Comparison of ENCODE assay signal across 8 cellular contexts in genomic region chr6:16130932-16131387, GRCh38. TPM values are rescaled to one million over a fixed set of nuclear protein-coding genes. Genes with fewer than 3 reads are reported as not detected.
DNase-seq lines count a peak whose midpoint lies in the region; ATAC-seq and TF ChIP-seq lines count a peak whose summit lies in the region.

No MANE protein-coding gene starts in this region.

- no peaks in the 10 kb centered on the region for H3K27me3 ChIP-seq in effector memory CD4-positive, alpha-beta T cell (replicated peaks; ENCODE audit: control insufficient read depth, insufficient read depth, low read length, poor library complexity, severe bottlenecking)
- H3K27me3 ChIP-seq in lung (ENCODE audit: control insufficient read depth, insufficient read depth), result no peaks in the 10 kb centered on the region
- no peaks in the 10 kb centered on the region for H3K27me3 ChIP-seq in tibial artery

- WGBS in lung, 2 donors, result 0 to 1% methylated on average over 3 of the region's 3 CpGs

- peak overlapping the region; percentile 97 for H3K27ac ChIP-seq in effector memory CD4-positive, alpha-beta T cell (ENCODE audit: insufficient read depth, low read length, poor library complexity, severe bottlenecking)
- H3K27ac ChIP-seq in lung (ENCODE audit: low read depth in 1 of 2, low read length in 1 of 2) (peak overlapping the region in 1 of 2 donors; percentile 85), tibial artery (peak overlapping the region; percentile 95 to 98)

- H3K27me3 Mint-ChIP-seq in activated T-cell treated with anti-CD3 and anti-CD28 coated beads, Interleukin-2, amount 50 U/mL, for 4 hours (ENCODE audit: low read depth), result peaks cover 3% of the 10 kb centered on the region

- peak; percentile 32 to 38 for ATAC-seq in activated T-cell treated with anti-CD3 and anti-CD28 coated beads, Interleukin-2, amount 50 U/mL, for 4 hours
- ATAC-seq in GM21737 (IDR thresholded peaks at IDR 0.05; ENCODE audit: unreplicated experiment) (peak; percentile 38), lung (ENCODE audit: insufficient read depth, low FRiP score) (peak; percentile 50)

- intact Hi-C loops in tibial artery (cut with DNase I; ENCODE audit: low total_unique reads), result loop anchor here (2.0 kb wide), 1 partner anchor 74 kb away; no protein-coding TSS in a partner anchor

- TF ChIP-seq CTCF in lung (IDR thresholded peaks at IDR 0.05; ENCODE audit: control extremely low read depth, extremely low read depth) (no peak), tibial artery (IDR thresholded peaks at IDR 0.05) (no peak)

- peak overlapping the region; percentile 91 for H3K4me3 Mint-ChIP-seq in activated T-cell treated with anti-CD3 and anti-CD28 coated beads, Interleukin-2, amount 50 U/mL, for 4 hours

- H3K36me3 Mint-ChIP-seq in activated T-cell treated with anti-CD3 and anti-CD28 coated beads, Interleukin-2, amount 50 U/mL, for 4 hours (ENCODE audit: insufficient read depth), result peaks cover 10% of the 10 kb centered on the region

- no peaks in the 10 kb centered on the region for H3K36me3 ChIP-seq in effector memory CD4-positive, alpha-beta T cell (ENCODE audit: control insufficient read depth, insufficient read depth, low read length)
- H3K36me3 ChIP-seq in lung (ENCODE audit: control insufficient read depth in 2 of 2, insufficient read depth in 2 of 2, low read length in 2 of 2) (peaks cover 0 to 2% of the 10 kb centered on the region in 2 donors), tibial artery (no peaks in the 10 kb centered on the region)

- DNase-seq in activated T-cell treated with anti-CD3 and anti-CD28 coated beads, Interleukin-2, amount 50 U/mL, for 4 hours, result no peak
- DNase-seq in activated T-cell treated with anti-CD3 and anti-CD28 coated beads, Interleukin-2, amount 50 U/mL, for 48 hours, result no peak
- DNase-seq in HuH-7.5 (ENCODE audit: low spot score) (peak; percentile 33), SW480 (ENCODE audit: low spot score) (peak; percentile 65), lung (ENCODE audit: low spot score) (peak; percentile 56), tibial artery (peak in 1 of 2 donors; percentile 70)
- peak in 2 of 3 donors; percentile 41 to 49 for DNase-seq in effector memory CD4-positive, alpha-beta T cell

- peaks cover 37% of the 10 kb centered on the region for H3K4me1 ChIP-seq in effector memory CD4-positive, alpha-beta T cell (ENCODE audit: control insufficient read depth, insufficient read depth, low read length, poor library complexity, severe bottlenecking)
- peaks cover 5 to 15% of the 10 kb centered on the region in 2 donors for H3K4me1 ChIP-seq in lung (ENCODE audit: control insufficient read depth in 2 of 2, insufficient read depth in 2 of 2, low read length in 2 of 2)
- H3K4me1 ChIP-seq in tibial artery, result peaks cover 0 to 48% (median 39%) of the 10 kb centered on the region in 4 donors

- no peaks in the 10 kb centered on the region for H3K9me3 ChIP-seq in effector memory CD4-positive, alpha-beta T cell (ENCODE audit: control insufficient read depth, low read length)
- H3K9me3 ChIP-seq in lung (ENCODE audit: control insufficient read depth in 2 of 2, insufficient read depth in 1 of 2, low read length in 1 of 2) (no peaks in the 10 kb centered on the region), tibial artery (no peaks in the 10 kb centered on the region)

- H3K4me1 Mint-ChIP-seq in activated T-cell treated with anti-CD3 and anti-CD28 coated beads, Interleukin-2, amount 50 U/mL, for 4 hours (ENCODE audit: low read depth), result peaks cover 64% of the 10 kb centered on the region

- no peaks in the 10 kb centered on the region for H3K9me3 Mint-ChIP-seq in activated T-cell treated with anti-CD3 and anti-CD28 coated beads, Interleukin-2, amount 50 U/mL, for 4 hours

- peak overlapping the region; percentile 98 for H3K4me3 ChIP-seq in effector memory CD4-positive, alpha-beta T cell (ENCODE audit: insufficient read depth, low read depth, low read length, poor library complexity, severe bottlenecking)
- H3K4me3 ChIP-seq in lung (peak overlapping the region; percentile 88), tibial artery (peak overlapping the region; percentile 84 to 90)

RNA-seq across cellular contexts. Expression of gene MYLIP, which starts 2.1 kb away (rescaled TPM):
- total RNA-seq in activated T-cell treated with anti-CD3 and anti-CD28 coated beads, Interleukin-2, amount 50 U/mL, for 4 hours, result 10 to 100 TPM; 12.7 to 16.6 (median 13.9) TPM
- total RNA-seq in lung, result 100 to 1,000 TPM in 1 of 2 donors, 10 to 100 TPM in 1; 31.7 to 118 TPM
- 10 to 100 TPM; 16.7 to 20.4 TPM for polyA plus RNA-seq in lung

Comparison
In these comparisons a context has a peak if more than half of its experiments do, and no peak if none do; other contexts are left out.
1. DNase-seq: peak in HuH-7.5 (single experiment), SW480 (single experiment), effector memory CD4-positive, alpha-beta T cell (2 of 3) and lung (single experiment); none in activated T-cell treated with anti-CD3 and anti-CD28 coated beads, Interleukin-2, amount 50 U/mL, for 4 hours (single experiment) and activated T-cell treated with anti-CD3 and anti-CD28 coated beads, Interleukin-2, amount 50 U/mL, for 48 hours (0 of 2).
2. Peak in every context shown above with its lines, with median percentiles within 50 percentile points of each other: ATAC-seq and H3K4me3 ChIP-seq.